18 cellular contexts compared by ENCODE assay signal in genomic region chr12:43292699-43293098, GRCh38.
DNase-seq lines count a peak whose midpoint lies in the region; ATAC-seq and TF ChIP-seq lines count a peak whose summit lies in the region.
"Had no signal": no experiment of that assay in that cellular context is flagged by ENCODE, and none has a peak within 500 bp of the region (broad histone marks: within the 10 kb centered on the region; RNA-seq: fewer than 3 reads in every experiment).

No MANE protein-coding gene starts in this region.

- WGBS in mesenchymal stem cell = 76% methylated on average over 1 of the region's 2 CpGs

- H3K79me1 ChIP-seq in mesenchymal stem cell (replicated peaks; ENCODE audit: low read length, poor library complexity, severe bottlenecking) = no peaks in the 10 kb centered on the region

- intact Hi-C loops in CD14-positive monocyte (cut with micrococcal nuclease) = no loop called here

- H4K91ac ChIP-seq in mesenchymal stem cell (ENCODE audit: low read length) = no peak overlapping the region

- no peak overlapping the region for H3K4me2 ChIP-seq in mesenchymal stem cell (ENCODE audit: low read length, poor library complexity, severe bottlenecking)
- H3K4me2 ChIP-seq: hepatocyte had no signal

- no peak overlapping the region for H3K14ac ChIP-seq in mesenchymal stem cell (ENCODE audit: low read length in 2 of 2)

- no peaks in the 10 kb centered on the region for H3K4me1 Mint-ChIP-seq in CD14-positive monocyte
- H3K4me1 Mint-ChIP-seq: activated naive CD4-positive, alpha-beta T cell treated with anti-CD3 and anti-CD28 coated beads, Interleukin-2, amount 10 ng/mL, durations not matched to agents 7 days and 5 days; naive B cell had no signal

- DNase-seq in AG10803 (ENCODE audit: low read depth) (peak; percentile 29), M059J (ENCODE audit: low read depth) (peak; percentile 34), dedifferentiated amniotic fluid mesenchymal stem cell (ENCODE audit: extremely low spot score) (peak; percentile 70), mesenchymal stem cell (peak; percentile 12), CD14-positive monocyte (ENCODE audit: low spot score) (no peak), 8988T (no peak), foreskin melanocyte (no peak)
- DNase-seq: ACHN; activated CD4-positive, alpha-beta T cell treated with anti-CD3 and anti-CD28 coated beads for 48 hours; activated naive CD4-positive, alpha-beta T cell treated with anti-CD3 and anti-CD28 coated beads, Interleukin-2, amount 10 ng/mL, durations not matched to agents 7 days and 5 days; Calu3; naive B cell; NK-92 treated with Interleukin-12 subunit alpha and Interleukin-12 subunit beta, amount 100 ng/mL, for 24 hours; retina; stimulated activated CD4-positive, alpha-beta T cell treated with anti-CD3 and anti-CD28 coated beads, Interleukin-2, amount 100 ng/mL, for 24 hours had no signal

- H2BK120ac ChIP-seq in mesenchymal stem cell (ENCODE audit: low read depth, low read length) = no peak overlapping the region

- no peak overlapping the region for H2BK12ac ChIP-seq in mesenchymal stem cell (ENCODE audit: low read length in 2 of 2)

- H2BK15ac ChIP-seq in mesenchymal stem cell (ENCODE audit: low read depth, poor library complexity, severe bottlenecking) = no peak overlapping the region

- H3K4me3 Mint-ChIP-seq in CD14-positive monocyte = no peak overlapping the region
- H3K4me3 Mint-ChIP-seq: activated naive CD4-positive, alpha-beta T cell treated with anti-CD3 and anti-CD28 coated beads, Interleukin-2, amount 10 ng/mL, durations not matched to agents 7 days and 5 days; naive B cell had no signal

- H3K27me3 Mint-ChIP-seq in CD14-positive monocyte (ENCODE audit: low read depth in 3 of 3) = peaks cover 0 to 1% (median 0%) of the 10 kb centered on the region in 3 donors
- H3K27me3 Mint-ChIP-seq: activated naive CD4-positive, alpha-beta T cell treated with anti-CD3 and anti-CD28 coated beads, Interleukin-2, amount 10 ng/mL, durations not matched to agents 7 days and 5 days had no signal

- peak overlapping the region; percentile 55 for H3K27ac ChIP-seq in mesenchymal stem cell (ENCODE audit: low read length, poor library complexity, severe bottlenecking)
- H3K27ac ChIP-seq: hepatocyte, thoracic aorta had no signal

- peak overlapping the region; percentile 40 for H3K9ac ChIP-seq in mesenchymal stem cell (ENCODE audit: low read length)

- no peaks in the 10 kb centered on the region for H3K27me3 ChIP-seq in mesenchymal stem cell (ENCODE audit: control insufficient read depth in 1 of 2, insufficient read depth in 1 of 2, low read length in 2 of 2)
- H3K27me3 ChIP-seq: hepatocyte had no signal

- no peak for ATAC-seq in HG02973 (IDR thresholded peaks at IDR 0.05; ENCODE audit: unreplicated experiment)

- no peak overlapping the region for H4K8ac ChIP-seq in mesenchymal stem cell (ENCODE audit: low read length)

- no peak overlapping the region for H3K4ac ChIP-seq in mesenchymal stem cell (ENCODE audit: low read depth in 1 of 2, low read length in 2 of 2)

- no peak for TF ChIP-seq CTCF in AG10803 (conservative IDR thresholded peaks at IDR 0.05; ENCODE audit: low read length)
- no peak for TF ChIP-seq CTCF in CD14-positive monocyte (IDR thresholded peaks at IDR 0.05)

- H3K4me1 ChIP-seq in mesenchymal stem cell (ENCODE audit: control insufficient read depth, insufficient read depth, low read depth, low read length) = peaks cover 1% of the 10 kb centered on the region

- H3K23ac ChIP-seq in mesenchymal stem cell (ENCODE audit: low read length in 2 of 2) = no peak overlapping the region

- no peaks in the 10 kb centered on the region for H3K36me3 Mint-ChIP-seq in CD14-positive monocyte
- H3K36me3 Mint-ChIP-seq: activated naive CD4-positive, alpha-beta T cell treated with anti-CD3 and anti-CD28 coated beads, Interleukin-2, amount 10 ng/mL, durations not matched to agents 7 days and 5 days; naive B cell had no signal

- H3K27ac Mint-ChIP-seq in CD14-positive monocyte = no peak overlapping the region
- H3K27ac Mint-ChIP-seq: activated naive CD4-positive, alpha-beta T cell treated with anti-CD3 and anti-CD28 coated beads, Interleukin-2, amount 10 ng/mL, durations not matched to agents 7 days and 5 days; naive B cell had no signal

- peak overlapping the region; percentile 87 for H2AK5ac ChIP-seq in mesenchymal stem cell (ENCODE audit: low read length, severe bottlenecking)

- H2BK5ac ChIP-seq in mesenchymal stem cell (ENCODE audit: low read depth, low read length, poor library complexity, severe bottlenecking) = no peak overlapping the region

- H3K18ac ChIP-seq in mesenchymal stem cell (ENCODE audit: low read depth in 1 of 2, low read length in 2 of 2) = no peak overlapping the region

- H3K4me3 ChIP-seq in AG10803 (ENCODE audit: low read length) (no peak overlapping the region), mesenchymal stem cell (ENCODE audit: insufficient read depth in 1 of 2, low read depth in 1 of 2, low read length in 2 of 2) (no peak overlapping the region)
- H3K4me3 ChIP-seq: hepatocyte, thoracic aorta had no signal

- no peaks in the 10 kb centered on the region for H3K9me3 ChIP-seq in mesenchymal stem cell (ENCODE audit: control insufficient read depth, low read length)
- H3K9me3 ChIP-seq: thoracic aorta had no signal

- H3K9me3 Mint-ChIP-seq in CD14-positive monocyte = peaks cover 0 to 3% (median 0%) of the 10 kb centered on the region in 7 donors
- H3K9me3 Mint-ChIP-seq: activated naive CD4-positive, alpha-beta T cell treated with anti-CD3 and anti-CD28 coated beads, Interleukin-2, amount 10 ng/mL, durations not matched to agents 7 days and 5 days had no signal

- no peaks in the 10 kb centered on the region for H3K36me3 ChIP-seq in mesenchymal stem cell (ENCODE audit: control insufficient read depth in 1 of 2, insufficient read depth in 2 of 2, low read depth in 1 of 2, low read length in 2 of 2)
- H3K36me3 ChIP-seq: thoracic aorta had no signal

- no peak overlapping the region for H2AFZ ChIP-seq in mesenchymal stem cell (ENCODE audit: low read depth, low read length)
- H2AFZ ChIP-seq: hepatocyte had no signal

Comparison
In these comparisons a context has a peak if more than half of its experiments do, and no peak if none do; other contexts are left out.
1. DNase-seq: peak in AG10803 (single experiment), M059J (single experiment), dedifferentiated amniotic fluid mesenchymal stem cell (single experiment) and mesenchymal stem cell (single experiment); none in CD14-positive monocyte (single experiment), 8988T (single experiment) and foreskin melanocyte (single experiment).